19 cellular contexts compared by ENCODE assay signal in the genomic region with DNA sequence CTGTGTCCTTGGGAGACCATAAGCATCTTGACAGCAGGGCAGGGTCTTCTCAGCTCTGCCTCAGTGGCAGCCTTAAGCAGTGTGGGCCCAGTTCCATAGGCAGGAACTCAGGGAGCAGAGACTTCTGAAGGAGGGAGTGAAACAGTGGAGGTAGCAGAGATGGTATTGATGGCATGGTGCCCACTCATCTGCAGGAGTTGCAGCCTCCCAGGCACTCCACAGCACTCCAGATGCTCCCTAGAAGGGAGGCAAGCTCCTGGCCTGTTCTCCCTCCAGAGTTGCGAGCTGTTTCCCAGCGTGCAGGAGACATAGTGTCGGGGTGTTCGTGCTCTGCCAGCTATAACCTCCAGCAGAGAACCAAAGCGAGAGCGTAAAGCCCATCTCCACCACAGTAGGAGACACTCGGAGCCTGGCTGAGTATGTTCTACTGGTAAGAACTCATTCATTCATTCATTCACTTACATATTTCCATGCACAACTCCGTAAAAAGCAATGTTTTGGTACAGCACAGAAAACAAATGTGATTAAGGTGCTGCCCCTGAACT. TPM values are rescaled to one million over a fixed set of nuclear protein-coding genes. Genes with fewer than 3 reads are reported as not detected.
DNase-seq lines count a peak whose midpoint lies in the region; ATAC-seq and TF ChIP-seq lines count a peak whose summit lies in the region.
"Had no signal": no experiment of that assay in that cellular context is flagged by ENCODE, and none has a peak within 500 bp of the region (broad histone marks: within the 10 kb centered on the region; RNA-seq: fewer than 3 reads in every experiment).

No MANE protein-coding gene starts in this region.

- no peak overlapping the region for H3K27ac ChIP-seq in suprapubic skin
- H3K27ac ChIP-seq: PC-9 had no signal

- TF ChIP-seq EP300 in suprapubic skin (IDR thresholded peaks at IDR 0.05) = no peak

- H3K4me1 Mint-ChIP-seq in activated naive CD8-positive, alpha-beta T cell treated with anti-CD3 and anti-CD28 coated beads, Interleukin-2, amount 10 ng/mL, durations not matched to agents 7 days and 5 days = no peaks in the 10 kb centered on the region
- H3K4me1 Mint-ChIP-seq in activated naive CD8-positive, alpha-beta T cell treated with anti-CD3 and anti-CD28 coated beads, Interleukin-2, amount 50 U/mL, for 24 hours = no peaks in the 10 kb centered on the region
- H3K4me1 Mint-ChIP-seq in activated CD8-positive, alpha-beta memory T cell treated with anti-CD3 and anti-CD28 coated beads, Interleukin-2, amount 10 ng/mL, durations not matched to agents 7 days and 5 days = peaks cover 2% of the 10 kb centered on the region
- H3K4me1 Mint-ChIP-seq in activated CD8-positive, alpha-beta T cell treated with anti-CD3 and anti-CD28 coated beads, Interleukin-2, amount 10 ng/mL, durations not matched to agents 7 days and 5 days (ENCODE audit: low read depth) = peaks cover 2% of the 10 kb centered on the region

- DNase-seq in activated naive CD8-positive, alpha-beta T cell treated with anti-CD3 and anti-CD28 coated beads, Interleukin-2, amount 10 ng/mL, durations not matched to agents 7 days and 5 days = peak; percentile 5
- no peak for DNase-seq in activated naive CD8-positive, alpha-beta T cell treated with anti-CD3 and anti-CD28 coated beads, Interleukin-2, amount 50 U/mL, for 24 hours
- DNase-seq in activated CD8-positive, alpha-beta memory T cell treated with anti-CD3 and anti-CD28 coated beads, Interleukin-2, amount 10 ng/mL, durations not matched to agents 7 days and 5 days = peak; percentile 34
- DNase-seq in left lobe of liver (ENCODE audit: low spot score) = peak; percentile 31
- peak; percentile 13 to 22 for DNase-seq in suprapubic skin (ENCODE audit: low spot score in 2 of 2)
- DNase-seq in activated CD8-positive, alpha-beta T cell treated with anti-CD3 and anti-CD28 coated beads, Interleukin-2, amount 10 ng/mL, durations not matched to agents 7 days and 5 days = no peak
- no peak for DNase-seq in GM19240 (ENCODE audit: insufficient read length, low spot score)
- no peak for DNase-seq in NCI-H510A treated with DMSO at 0.1 percent for 48 hours (lab: John Stamatoyannopoulos, UW)
- DNase-seq: C1 segment of cervical spinal cord, GDM1, GOT3, HFFc6, NCI-H1417 treated with DMSO at 0.1 percent for 48 hours, NCI-H2029 treated with DMSO at 0.1 percent for 48 hours, NCI-H2171 treated with DMSO at 0.1 percent for 48 hours, NCI-H524, PC-9 had no signal

- no peak for TF ChIP-seq POLR2A in suprapubic skin (IDR thresholded peaks at IDR 0.05)

- WGBS in suprapubic skin = 94% methylated on average over 6 of the region's 8 CpGs

- no peaks in the 10 kb centered on the region for H3K4me1 ChIP-seq in suprapubic skin

- no peaks in the 10 kb centered on the region for H3K36me3 ChIP-seq in suprapubic skin

- no peaks in the 10 kb centered on the region for H3K9me3 ChIP-seq in suprapubic skin

- peaks cover 20% of the 10 kb centered on the region for H3K27me3 Mint-ChIP-seq in activated naive CD8-positive, alpha-beta T cell treated with anti-CD3 and anti-CD28 coated beads, Interleukin-2, amount 10 ng/mL, durations not matched to agents 7 days and 5 days
- peaks cover 26% of the 10 kb centered on the region for H3K27me3 Mint-ChIP-seq in activated naive CD8-positive, alpha-beta T cell treated with anti-CD3 and anti-CD28 coated beads, Interleukin-2, amount 50 U/mL, for 24 hours
- peaks cover 29% of the 10 kb centered on the region for H3K27me3 Mint-ChIP-seq in activated CD8-positive, alpha-beta memory T cell treated with anti-CD3 and anti-CD28 coated beads, Interleukin-2, amount 10 ng/mL, durations not matched to agents 7 days and 5 days
- peaks cover 8% of the 10 kb centered on the region for H3K27me3 Mint-ChIP-seq in activated CD8-positive, alpha-beta T cell treated with anti-CD3 and anti-CD28 coated beads, Interleukin-2, amount 10 ng/mL, durations not matched to agents 7 days and 5 days (ENCODE audit: low read depth)

- H3K27ac Mint-ChIP-seq in activated naive CD8-positive, alpha-beta T cell treated with anti-CD3 and anti-CD28 coated beads, Interleukin-2, amount 10 ng/mL, durations not matched to agents 7 days and 5 days = no peak overlapping the region
- no peak overlapping the region for H3K27ac Mint-ChIP-seq in activated naive CD8-positive, alpha-beta T cell treated with anti-CD3 and anti-CD28 coated beads, Interleukin-2, amount 50 U/mL, for 24 hours
- no peak overlapping the region for H3K27ac Mint-ChIP-seq in activated CD8-positive, alpha-beta memory T cell treated with anti-CD3 and anti-CD28 coated beads, Interleukin-2, amount 10 ng/mL, durations not matched to agents 7 days and 5 days
- no peak overlapping the region for H3K27ac Mint-ChIP-seq in activated CD8-positive, alpha-beta T cell treated with anti-CD3 and anti-CD28 coated beads, Interleukin-2, amount 10 ng/mL, durations not matched to agents 7 days and 5 days
- H3K27ac Mint-ChIP-seq: HFFc6 had no signal

- no peak for TF ChIP-seq CTCF in suprapubic skin (IDR thresholded peaks at IDR 0.05)

- CTCF ChIA-PET in activated CD8-positive, alpha-beta memory T cell treated with anti-CD3 and anti-CD28 coated beads, Interleukin-2, amount 10 ng/mL, durations not matched to agents 7 days and 5 days (lab: Charles Lee) = no interaction called here
- CTCF ChIA-PET in activated CD8-positive, alpha-beta T cell treated with anti-CD3 and anti-CD28 coated beads, Interleukin-2, amount 10 ng/mL, durations not matched to agents 7 days and 5 days (lab: Charles Lee) = no interaction called here

- H3K9me3 Mint-ChIP-seq in activated naive CD8-positive, alpha-beta T cell treated with anti-CD3 and anti-CD28 coated beads, Interleukin-2, amount 10 ng/mL, durations not matched to agents 7 days and 5 days = no peaks in the 10 kb centered on the region
- no peaks in the 10 kb centered on the region for H3K9me3 Mint-ChIP-seq in activated naive CD8-positive, alpha-beta T cell treated with anti-CD3 and anti-CD28 coated beads, Interleukin-2, amount 50 U/mL, for 24 hours
- H3K9me3 Mint-ChIP-seq in activated CD8-positive, alpha-beta memory T cell treated with anti-CD3 and anti-CD28 coated beads, Interleukin-2, amount 10 ng/mL, durations not matched to agents 7 days and 5 days (ENCODE audit: low read depth) = no peaks in the 10 kb centered on the region
- H3K9me3 Mint-ChIP-seq in activated CD8-positive, alpha-beta T cell treated with anti-CD3 and anti-CD28 coated beads, Interleukin-2, amount 10 ng/mL, durations not matched to agents 7 days and 5 days (ENCODE audit: insufficient read depth) = no peaks in the 10 kb centered on the region
- H3K9me3 Mint-ChIP-seq: HFFc6 had no signal

- no peak overlapping the region for H3K4me3 ChIP-seq in suprapubic skin
- H3K4me3 ChIP-seq: GM12878, PC-9 had no signal

- no peak for ATAC-seq in activated naive CD8-positive, alpha-beta T cell treated with anti-CD3 and anti-CD28 coated beads, Interleukin-2, amount 10 ng/mL, durations not matched to agents 7 days and 5 days (ENCODE audit: low read depth)
- ATAC-seq in activated naive CD8-positive, alpha-beta T cell treated with anti-CD3 and anti-CD28 coated beads, Interleukin-2, amount 50 U/mL, for 24 hours = no peak
- ATAC-seq in activated CD8-positive, alpha-beta memory T cell treated with anti-CD3 and anti-CD28 coated beads, Interleukin-2, amount 10 ng/mL, durations not matched to agents 7 days and 5 days = no peak
- no peak for ATAC-seq in left lobe of liver
- ATAC-seq in activated CD8-positive, alpha-beta T cell treated with anti-CD3 and anti-CD28 coated beads, Interleukin-2, amount 10 ng/mL, durations not matched to agents 7 days and 5 days = no peak
- ATAC-seq: GM12878 had no signal

- H3K36me3 Mint-ChIP-seq in activated naive CD8-positive, alpha-beta T cell treated with anti-CD3 and anti-CD28 coated beads, Interleukin-2, amount 10 ng/mL, durations not matched to agents 7 days and 5 days = no peaks in the 10 kb centered on the region
- H3K36me3 Mint-ChIP-seq in activated naive CD8-positive, alpha-beta T cell treated with anti-CD3 and anti-CD28 coated beads, Interleukin-2, amount 50 U/mL, for 24 hours (ENCODE audit: low read depth) = no peaks in the 10 kb centered on the region
- no peaks in the 10 kb centered on the region for H3K36me3 Mint-ChIP-seq in activated CD8-positive, alpha-beta memory T cell treated with anti-CD3 and anti-CD28 coated beads, Interleukin-2, amount 10 ng/mL, durations not matched to agents 7 days and 5 days
- no peaks in the 10 kb centered on the region for H3K36me3 Mint-ChIP-seq in activated CD8-positive, alpha-beta T cell treated with anti-CD3 and anti-CD28 coated beads, Interleukin-2, amount 10 ng/mL, durations not matched to agents 7 days and 5 days (ENCODE audit: low read depth)

- H3K27me3 ChIP-seq in suprapubic skin = peaks cover 43% of the 10 kb centered on the region

- no peak overlapping the region for H3K4me3 Mint-ChIP-seq in activated naive CD8-positive, alpha-beta T cell treated with anti-CD3 and anti-CD28 coated beads, Interleukin-2, amount 10 ng/mL, durations not matched to agents 7 days and 5 days
- no peak overlapping the region for H3K4me3 Mint-ChIP-seq in activated naive CD8-positive, alpha-beta T cell treated with anti-CD3 and anti-CD28 coated beads, Interleukin-2, amount 50 U/mL, for 24 hours
- no peak overlapping the region for H3K4me3 Mint-ChIP-seq in activated CD8-positive, alpha-beta memory T cell treated with anti-CD3 and anti-CD28 coated beads, Interleukin-2, amount 10 ng/mL, durations not matched to agents 7 days and 5 days
- H3K4me3 Mint-ChIP-seq in activated CD8-positive, alpha-beta T cell treated with anti-CD3 and anti-CD28 coated beads, Interleukin-2, amount 10 ng/mL, durations not matched to agents 7 days and 5 days = no peak overlapping the region
- H3K4me3 Mint-ChIP-seq: HFFc6 had no signal

- POLR2A ChIA-PET in activated naive CD8-positive, alpha-beta T cell treated with anti-CD3 and anti-CD28 coated beads, Interleukin-2, amount 10 ng/mL, durations not matched to agents 7 days and 5 days (lab: Charles Lee) = no interaction called here
- POLR2A ChIA-PET in activated CD8-positive, alpha-beta T cell treated with anti-CD3 and anti-CD28 coated beads, Interleukin-2, amount 10 ng/mL, durations not matched to agents 7 days and 5 days (lab: Charles Lee) = no interaction called here

RNA-seq across cellular contexts. Expression of a gene that starts 31.4 kb away (rescaled TPM):
- not detected for total RNA-seq in activated naive CD8-positive, alpha-beta T cell treated with anti-CD3 and anti-CD28 coated beads, Interleukin-2, amount 10 ng/mL, durations not matched to agents 7 days and 5 days
- total RNA-seq in activated CD8-positive, alpha-beta memory T cell treated with anti-CD3 and anti-CD28 coated beads, Interleukin-2, amount 10 ng/mL, durations not matched to agents 7 days and 5 days = not detected
- total RNA-seq in left lobe of liver (not detected), suprapubic skin (not detected)
- total RNA-seq in activated CD8-positive, alpha-beta T cell treated with anti-CD3 and anti-CD28 coated beads, Interleukin-2, amount 10 ng/mL, durations not matched to agents 7 days and 5 days = not detected
- total RNA-seq: GM12878, HFFc6, SK-MEL-5 had no signal

Comparison
In these comparisons a context has a peak if more than half of its experiments do, and no peak if none do; other contexts are left out.
1. DNase-seq: peak in activated naive CD8-positive, alpha-beta T cell treated with anti-CD3 and anti-CD28 coated beads, Interleukin-2, amount 10 ng/mL, durations not matched to agents 7 days and 5 days (single experiment), activated CD8-positive, alpha-beta memory T cell treated with anti-CD3 and anti-CD28 coated beads, Interleukin-2, amount 10 ng/mL, durations not matched to agents 7 days and 5 days (single experiment), left lobe of liver (single experiment) and suprapubic skin (2 of 2); none in activated naive CD8-positive, alpha-beta T cell treated with anti-CD3 and anti-CD28 coated beads, Interleukin-2, amount 50 U/mL, for 24 hours (single experiment), activated CD8-positive, alpha-beta T cell treated with anti-CD3 and anti-CD28 coated beads, Interleukin-2, amount 10 ng/mL, durations not matched to agents 7 days and 5 days (single experiment), GM19240 (single experiment) and NCI-H510A treated with DMSO at 0.1 percent for 48 hours (single experiment).